11 cellular contexts compared by ENCODE assay signal in genomic region chr10:62080905-62081304, GRCh38.
A peak's percentile ranks its signal among the peaks of the same experiment; 100 is the strongest.
DNase-seq lines count a peak whose midpoint lies in the region; ATAC-seq and TF ChIP-seq lines count a peak whose summit lies in the region.
"Had no signal": no experiment of that assay in that cellular context is flagged by ENCODE, and none has a peak within 500 bp of the region (broad histone marks: within the 10 kb centered on the region; RNA-seq: fewer than 3 reads in every experiment).

No MANE protein-coding gene starts in this region.

- H3K79me2 ChIP-seq in hepatocyte: peaks cover 59% of the 10 kb centered on the region

- ATAC-seq in activated CD8-positive, alpha-beta memory T cell treated with anti-CD3 and anti-CD28 coated beads, Interleukin-2, amount 10 ng/mL, durations not matched to agents 7 days and 5 days: no peak
- no peak for ATAC-seq in HG02885 (IDR thresholded peaks at IDR 0.05; ENCODE audit: poor library complexity, unreplicated experiment)

- WGBS in hepatocyte (ENCODE audit: low lambda C conversion rate, missing lambda C conversion rate): 95% methylated on average over 5 of the region's 5 CpGs
- WGBS in testis, 2 donors: 83 to 87% methylated on average over 5 of the region's 5 CpGs

- H3K27me3 ChIP-seq in hepatocyte (no peaks in the 10 kb centered on the region), testis (no peaks in the 10 kb centered on the region)

- H3K9me3 ChIP-seq in hepatocyte (ENCODE audit: low read depth): no peaks in the 10 kb centered on the region
- no peaks in the 10 kb centered on the region for H3K9me3 ChIP-seq in testis

- H3K4me1 ChIP-seq in hepatocyte (ENCODE audit: insufficient read depth) (peaks cover 52% of the 10 kb centered on the region), testis (peaks cover 60% of the 10 kb centered on the region)

- no peaks in the 10 kb centered on the region for H3K9me2 ChIP-seq in hepatocyte (replicated peaks; ENCODE audit: insufficient read depth)

- intact Hi-C loops in testis (cut with DNase I; ENCODE audit: low total_unique reads): no loop called here

- TF ChIP-seq POLR2A in testis (IDR thresholded peaks at IDR 0.05): no peak

- no peak for DNase-seq in activated CD8-positive, alpha-beta memory T cell treated with anti-CD3 and anti-CD28 coated beads, Interleukin-2, amount 10 ng/mL, durations not matched to agents 7 days and 5 days
- DNase-seq in activated CD8-positive, alpha-beta memory T cell treated with anti-CD3 and anti-CD28 coated beads, Interleukin-2, amount 50 U/mL, for 48 hours: no peak
- DNase-seq in SK-MEL-5 (ENCODE audit: low read depth, low spot score): peak; percentile 22
- no peak for DNase-seq in hepatocyte (ENCODE audit: low spot score)
- no peak for DNase-seq in testis
- DNase-seq in DMS153 treated with DMSO at 0.1 percent for 48 hours (lab: John Stamatoyannopoulos, UW; ENCODE audit: unreplicated experiment): no peak
- no peak for DNase-seq in HT-29 (ENCODE audit: low spot score)
- DNase-seq: kidney, NCI-H187 treated with DMSO at 0.1 percent for 48 hours, SHP77 treated with DMSO at 0.1 percent for 48 hours had no signal

- no peaks in the 10 kb centered on the region for H3K27me3 Mint-ChIP-seq in activated CD8-positive, alpha-beta memory T cell treated with anti-CD3 and anti-CD28 coated beads, Interleukin-2, amount 10 ng/mL, durations not matched to agents 7 days and 5 days

- no peak overlapping the region for H2AFZ ChIP-seq in hepatocyte

- peaks cover 65% of the 10 kb centered on the region for H3K36me3 Mint-ChIP-seq in activated CD8-positive, alpha-beta memory T cell treated with anti-CD3 and anti-CD28 coated beads, Interleukin-2, amount 10 ng/mL, durations not matched to agents 7 days and 5 days

- no peaks in the 10 kb centered on the region for H3K36me3 ChIP-seq in hepatocyte (replicated peaks; ENCODE audit: insufficient read depth, low read depth)
- H3K36me3 ChIP-seq in testis (ENCODE audit: low read depth, missing control alignments): peaks cover 4% of the 10 kb centered on the region

- TF ChIP-seq CTCF in hepatocyte (IDR thresholded peaks at IDR 0.05; ENCODE audit: poor library complexity) (no peak), testis (IDR thresholded peaks at IDR 0.05) (peak in 1 of 3 experiments; percentile 7)

- H3K4me3 ChIP-seq in hepatocyte (no peak overlapping the region), testis (no peak overlapping the region)

- H3K4me3 Mint-ChIP-seq in activated CD8-positive, alpha-beta memory T cell treated with anti-CD3 and anti-CD28 coated beads, Interleukin-2, amount 10 ng/mL, durations not matched to agents 7 days and 5 days: no peak overlapping the region

- no peaks in the 10 kb centered on the region for H4K20me1 ChIP-seq in hepatocyte (ENCODE audit: insufficient read depth, poor library complexity, severe bottlenecking)

- in situ Hi-C loops in SK-MEL-5 (cut with HindIII; ENCODE audit: low pct_unique_long_range_greater_than_20kb, low sequenced_read_pairs): no loop called here

- CTCF ChIA-PET in activated CD8-positive, alpha-beta memory T cell treated with anti-CD3 and anti-CD28 coated beads, Interleukin-2, amount 10 ng/mL, durations not matched to agents 7 days and 5 days (lab: Charles Lee): interaction anchor here (0.9 to 2.9 kb wide), 6 partner anchors 9 to 164 kb away, joined by 3 to 10 read pairs (median 4); no protein-coding TSS in a partner anchor

- H3K4me2 ChIP-seq in hepatocyte: no peak overlapping the region

- H3K27ac ChIP-seq in hepatocyte: peak overlapping the region; percentile 83
- peak overlapping the region; percentile 60 to 81 for H3K27ac ChIP-seq in testis

- peaks cover 84% of the 10 kb centered on the region for H3K4me1 Mint-ChIP-seq in activated CD8-positive, alpha-beta memory T cell treated with anti-CD3 and anti-CD28 coated beads, Interleukin-2, amount 10 ng/mL, durations not matched to agents 7 days and 5 days

- H3K9me3 Mint-ChIP-seq in activated CD8-positive, alpha-beta memory T cell treated with anti-CD3 and anti-CD28 coated beads, Interleukin-2, amount 10 ng/mL, durations not matched to agents 7 days and 5 days (ENCODE audit: low read depth): no peaks in the 10 kb centered on the region

- H3K27ac Mint-ChIP-seq in activated CD8-positive, alpha-beta memory T cell treated with anti-CD3 and anti-CD28 coated beads, Interleukin-2, amount 10 ng/mL, durations not matched to agents 7 days and 5 days: peak overlapping the region; percentile 91
